In genomic region chr12:62635630-62636029, GRCh38 we compare ENCODE assay signal across 34 cellular contexts.
"Had no signal": no experiment of that assay in that cellular context is flagged by ENCODE, and none has a peak within 500 bp of the region (broad histone marks: within the 10 kb centered on the region; RNA-seq: fewer than 3 reads in every experiment).

No MANE protein-coding gene starts in this region.

- H3K27ac Mint-ChIP-seq: activated B cell treated with CpG ODN at 0.5 μM for 24 hours; activated CD8-positive, alpha-beta T cell treated with anti-CD3 and anti-CD28 coated beads for 36 hours; activated naive CD4-positive, alpha-beta T cell treated with anti-CD3 and anti-CD28 coated beads, Interleukin-2, amount 50 U/mL, for 24 hours; activated T-cell treated with anti-CD3 and anti-CD28 coated beads, Interleukin-2, amount 50 U/mL, for 72 hours; activated T-helper 17 cell treated with anti-CD3 and anti-CD28 coated beads, Interleukin-2, amount 50 U/mL, for 72 hours had no signal

- H3K4me3 ChIP-seq: MG63, PC-9 had no signal

- DNase-seq: activated B cell treated with CpG ODN at 0.5 μM for 24 hours; activated CD4-positive, alpha-beta T cell treated with anti-CD3 and anti-CD28 coated beads for 48 hours; activated CD4-positive, CD25-positive, alpha-beta regulatory T cell treated with anti-CD3 and anti-CD28 coated beads, Interleukin-2, amount 50 U/mL, for 72 hours; activated CD8-positive, alpha-beta T cell treated with anti-CD3 and anti-CD28 coated beads for 36 hours; activated effector memory CD4-positive, alpha-beta T cell treated with anti-CD3 and anti-CD28 coated beads, Interleukin-2, amount 50 U/mL, for 16 hours; activated naive CD4-positive, alpha-beta T cell; activated T-cell treated with anti-CD3 and anti-CD28 coated beads, Interleukin-2, amount 50 U/mL, for 1 hour; activated T-cell treated with anti-CD3 and anti-CD28 coated beads, Interleukin-2, amount 50 U/mL, for 72 hours; anterior cingulate cortex; brain microvascular endothelial cell; Kasumi-1; KG1; MG63; NCI-H1048; NCI-H1105 treated with DMSO at 0.1 percent for 48 hours; NCI-H1436; NCI-H1694; NCI-H1930; NCI-H2081 treated with DMSO at 0.1 percent for 48 hours; NCI-H226; NCI-H446 treated with DMSO at 0.1 percent for 48 hours; NCI-H524; PC-9; SIG-M5; SW 1271; T-helper 1 cell; T-helper 2 cell; T-helper 9 cell had no signal

- H3K27me3 ChIP-seq: brain microvascular endothelial cell, MG63 had no signal

- H3K27ac ChIP-seq: brain microvascular endothelial cell, PC-9, RWPE1, VCaP had no signal

- ATAC-seq: activated CD8-positive, alpha-beta T cell treated with anti-CD3 and anti-CD28 coated beads for 36 hours; activated T-cell treated with anti-CD3 and anti-CD28 coated beads, Interleukin-2, amount 50 U/mL, for 72 hours; activated T-helper 17 cell treated with anti-CD3 and anti-CD28 coated beads, Interleukin-2, amount 50 U/mL, for 72 hours; Right ventricle myocardium inferior had no signal

- H3K36me3 ChIP-seq: brain microvascular endothelial cell, MG63 had no signal

- H3K4me1 Mint-ChIP-seq: activated T-helper 17 cell treated with anti-CD3 and anti-CD28 coated beads, Interleukin-2, amount 50 U/mL, for 72 hours; central memory CD8-positive, alpha-beta T cell had no signal

- H3K9me3 Mint-ChIP-seq: activated B cell treated with CpG ODN at 0.5 μM for 24 hours; activated CD8-positive, alpha-beta T cell treated with anti-CD3 and anti-CD28 coated beads for 36 hours; activated naive CD4-positive, alpha-beta T cell treated with anti-CD3 and anti-CD28 coated beads, Interleukin-2, amount 50 U/mL, for 24 hours; activated T-cell treated with anti-CD3 and anti-CD28 coated beads, Interleukin-2, amount 50 U/mL, for 72 hours; activated T-helper 17 cell treated with anti-CD3 and anti-CD28 coated beads, Interleukin-2, amount 50 U/mL, for 72 hours; central memory CD8-positive, alpha-beta T cell had no signal

- H3K4me3 Mint-ChIP-seq: activated B cell treated with CpG ODN at 0.5 μM for 24 hours; activated CD8-positive, alpha-beta T cell treated with anti-CD3 and anti-CD28 coated beads for 36 hours; activated naive CD4-positive, alpha-beta T cell treated with anti-CD3 and anti-CD28 coated beads, Interleukin-2, amount 50 U/mL, for 24 hours; activated T-cell treated with anti-CD3 and anti-CD28 coated beads, Interleukin-2, amount 50 U/mL, for 72 hours; activated T-helper 17 cell treated with anti-CD3 and anti-CD28 coated beads, Interleukin-2, amount 50 U/mL, for 72 hours; central memory CD8-positive, alpha-beta T cell had no signal

- H3K9me3 ChIP-seq: MG63 had no signal
